14 cellular contexts compared by ENCODE assay signal in genomic region chr7:71659622-71660021, GRCh38.
DNase-seq lines count a peak whose midpoint lies in the region; ATAC-seq and TF ChIP-seq lines count a peak whose summit lies in the region.
"Had no signal": no experiment of that assay in that cellular context is flagged by ENCODE, and none has a peak within 500 bp of the region (broad histone marks: within the 10 kb centered on the region; RNA-seq: fewer than 3 reads in every experiment).

No MANE protein-coding gene starts in this region.

- H3K36me3 ChIP-seq in heart left ventricle (no peaks in the 10 kb centered on the region), left ventricle myocardium inferior (no peaks in the 10 kb centered on the region)

- H3K23me2 ChIP-seq in H9 (ENCODE audit: insufficient read length, low read depth, low read length, poor library complexity, severe bottlenecking) = no peaks in the 10 kb centered on the region

- no peak overlapping the region for H2BK120ac ChIP-seq in H9 (ENCODE audit: low read depth, low read length, poor library complexity, severe bottlenecking)

- no peaks in the 10 kb centered on the region for H3K9me3 ChIP-seq in H9 (ENCODE audit: control insufficient read depth, low read depth, low read length)
- H3K9me3 ChIP-seq in heart left ventricle = peaks cover 0 to 12% (median 0%) of the 10 kb centered on the region in 12 donors
- H3K9me3 ChIP-seq in left ventricle myocardium inferior (replicated peaks) = peaks cover 3% of the 10 kb centered on the region

- H3K27me3 ChIP-seq in H9 (ENCODE audit: insufficient read depth, low read length) = no peaks in the 10 kb centered on the region
- H3K27me3 ChIP-seq in heart left ventricle = no peaks in the 10 kb centered on the region
- H3K27me3 ChIP-seq in left ventricle myocardium inferior (ENCODE audit: low read depth) = no peaks in the 10 kb centered on the region

- H3K4ac ChIP-seq in H9 (ENCODE audit: low read depth, low read length) = no peak overlapping the region

- no peak overlapping the region for H3K23ac ChIP-seq in H9 (ENCODE audit: insufficient read length, low read depth, low read length)

- no peak overlapping the region for H2BK5ac ChIP-seq in H9 (ENCODE audit: insufficient read length, low read length)

- H3K9me3 Mint-ChIP-seq in H9 = peaks cover 15 to 27% of the 10 kb centered on the region in 2 experiments; a peak in 4 of 5 replicates

- no peaks in the 10 kb centered on the region for H3K79me2 ChIP-seq in H9 (ENCODE audit: insufficient read depth, low read length)

- no peaks in the 10 kb centered on the region for H4K20me1 ChIP-seq in H9 (ENCODE audit: control insufficient read depth, insufficient read depth, insufficient read length)

- peak; percentile 68 to 83 (median 71) for ATAC-seq in heart left ventricle
- no peak for ATAC-seq in HG03354 (IDR thresholded peaks at IDR 0.05; ENCODE audit: poor library complexity, severe bottlenecking, unreplicated experiment)
- ATAC-seq in HG02610 (IDR thresholded peaks at IDR 0.05; ENCODE audit: unreplicated experiment) = no peak

- no peak overlapping the region for H3K18ac ChIP-seq in H9 (ENCODE audit: insufficient read length, low read depth, low read length)

- no peak overlapping the region for H3T11ph ChIP-seq in H9 (ENCODE audit: low read length)

- H4K91ac ChIP-seq in H9 (ENCODE audit: insufficient read length, low read depth, low read length) = no peak overlapping the region

- no peaks in the 10 kb centered on the region for H3K79me1 ChIP-seq in H9 (ENCODE audit: insufficient read depth, low read depth, low read length, poor library complexity, severe bottlenecking)

- no peak overlapping the region for H3K14ac ChIP-seq in H9 (ENCODE audit: insufficient read depth, low read length)

- peaks cover 10 to 11% of the 10 kb centered on the region in 2 experiments for H3K4me1 Mint-ChIP-seq in H9
- H3K4me1 Mint-ChIP-seq: CD4-positive, alpha-beta memory T cell had no signal

- DNase-seq in H9 = no peak
- peak in 4 of 5 donors; percentile 23 to 69 (median 56) for DNase-seq in heart left ventricle
- DNase-seq in left ventricle myocardium inferior = peak; percentile 42
- DNase-seq in DMS53 treated with DMSO at 0.1 percent for 48 hours (lab: John Stamatoyannopoulos, UW; ENCODE audit: unreplicated experiment) = no peak
- DNase-seq: C1 segment of cervical spinal cord; Calu3; CD4-positive, alpha-beta memory T cell; COR-L47; DMS53; DND-41; GOT3; HCEC 1CT had no signal

- peak overlapping the region in 2 of 3 experiments; percentile 30 to 71; a peak in 3 of 7 replicates for H3K27ac Mint-ChIP-seq in H9
- H3K27ac Mint-ChIP-seq: CD4-positive, alpha-beta memory T cell had no signal

- no peak overlapping the region for H3K9ac ChIP-seq in H9 (ENCODE audit: extremely low read depth, insufficient read length, low read length)

- H4K8ac ChIP-seq in H9 (replicated peaks; ENCODE audit: insufficient read length, low read depth, low read length) = no peak overlapping the region

- H3K4me3 Mint-ChIP-seq in H9 = no peak overlapping the region
- H3K4me3 Mint-ChIP-seq: CD4-positive, alpha-beta memory T cell had no signal

- H3K27me3 Mint-ChIP-seq in H9 (ENCODE audit: low read depth) = no peaks in the 10 kb centered on the region
- H3K27me3 Mint-ChIP-seq: CD4-positive, alpha-beta memory T cell had no signal

- H2BK20ac ChIP-seq in H9 (ENCODE audit: low read depth, low read length, poor library complexity, severe bottlenecking) = no peak overlapping the region

- no peak overlapping the region for H2AFZ ChIP-seq in H9 (ENCODE audit: low read length)

- H2BK15ac ChIP-seq in H9 (ENCODE audit: low read depth, low read length) = no peak overlapping the region

- H3K27ac ChIP-seq in H9 (ENCODE audit: insufficient read length, low read depth, low read length) = no peak overlapping the region
- H3K27ac ChIP-seq in heart left ventricle = peak overlapping the region in 8 of 12 donors; percentile 7 to 76 (median 59)
- H3K27ac ChIP-seq in left ventricle myocardium inferior (replicated peaks) = peak overlapping the region; percentile 75

- peaks cover 21 to 27% (median 23%) of the 10 kb centered on the region in 3 experiments for H3K36me3 Mint-ChIP-seq in H9 (ENCODE audit: insufficient read depth in 1 of 3, low read depth in 3 of 3)
- H3K36me3 Mint-ChIP-seq: CD4-positive, alpha-beta memory T cell had no signal

- H3K4me3 ChIP-seq in heart left ventricle = no peak overlapping the region
- H3K4me3 ChIP-seq in left ventricle myocardium inferior = no peak overlapping the region

- intact Hi-C loops in heart left ventricle (cut with DNase I) = loop anchor here in 1 of 10 donors (5.0 kb wide), 1 partner anchor 42 kb away; no protein-coding TSS in a partner anchor
- intact Hi-C loops in left ventricle myocardium inferior (cut with micrococcal nuclease) = no loop called here

- no peaks in the 10 kb centered on the region; the same call in 1 of the 2 replicates for H3K4me1 ChIP-seq in H9 (ENCODE audit: insufficient read depth, low read length)
- peaks cover 0 to 25% (median 1%) of the 10 kb centered on the region in 12 donors for H3K4me1 ChIP-seq in heart left ventricle
- H3K4me1 ChIP-seq in left ventricle myocardium inferior = peaks cover 33% of the 10 kb centered on the region

- no peak overlapping the region for H2BK12ac ChIP-seq in H9 (ENCODE audit: insufficient read length, low read depth, low read length)

- no peak overlapping the region for H4K5ac ChIP-seq in H9 (ENCODE audit: insufficient read length, low read depth, low read length)

- no CpG with 5 or more reads among the region's 2 CpGs for WGBS in H9 (ENCODE audit: extremely low coverage, insufficient read length, low lambda C conversion rate)
- WGBS in heart left ventricle, 4 donors = 86 to 93% (median 92%) methylated on average over 2 of the region's 2 CpGs

- no peak for TF ChIP-seq POLR2A in heart left ventricle (IDR thresholded peaks at IDR 0.05)

- H3K4me2 ChIP-seq in H9 (ENCODE audit: insufficient read depth, insufficient read length, low read length) = no peak overlapping the region

- no peak overlapping the region for H2AK5ac ChIP-seq in H9 (ENCODE audit: insufficient read length, low read length)

- no peak overlapping the region for H3K56ac ChIP-seq in H9 (ENCODE audit: insufficient read length, low read depth, low read length)

- no peak for TF ChIP-seq CTCF in H9 (conservative IDR thresholded peaks at IDR 0.05)
- no peak for TF ChIP-seq CTCF in heart left ventricle (IDR thresholded peaks at IDR 0.05)
- no peak for TF ChIP-seq CTCF in left ventricle myocardium inferior (IDR thresholded peaks at IDR 0.05; ENCODE audit: borderline replicate concordance)

Comparison
In these comparisons a context has a peak if more than half of its experiments do, and no peak if none do; other contexts are left out.
1. DNase-seq: peak in heart left ventricle (4 of 5) and left ventricle myocardium inferior (single experiment); none in H9 (single experiment) and DMS53 treated with DMSO at 0.1 percent for 48 hours (single experiment).
2. ATAC-seq: peak in heart left ventricle (4 of 4); none in HG03354 (single experiment) and HG02610 (single experiment).